ENCODE assay signal across 8 cellular contexts in genomic region chr19:7868671-7869452, GRCh38. TPM values are rescaled to one million over a fixed set of nuclear protein-coding genes. Genes with fewer than 3 reads are reported as not detected.
DNase-seq lines count a peak whose midpoint lies in the region; ATAC-seq, FAIRE-seq and TF ChIP-seq lines count a peak whose summit lies in the region.

No MANE protein-coding gene starts in this region.

- H3K27ac ChIP-seq in pancreas (peak overlapping the region; percentile 71 to 95 (median 88)), tibial artery (peak overlapping the region; percentile 29 to 35)

- H3K4me1 ChIP-seq in pancreas (no peaks in the 10 kb centered on the region), tibial artery (peaks cover 0 to 54% (median 38%) of the 10 kb centered on the region in 4 donors)

- H3K4me3 ChIP-seq in pancreas (peak overlapping the region; percentile 29 to 57 (median 35)), tibial artery (peak overlapping the region; percentile 38 to 54)

- no peak for FAIRE-seq in pancreas (lab: Jason Lieb, UNC)

- H3K36me3 ChIP-seq in pancreas (no peaks in the 10 kb centered on the region), tibial artery (peaks cover 0 to 5% (median 2%) of the 10 kb centered on the region in 3 donors)

- H3K27me3 ChIP-seq in pancreas (no peaks in the 10 kb centered on the region), tibial artery (peaks cover 0 to 51% of the 10 kb centered on the region in 2 donors)

- ATAC-seq in Right ventricle myocardium inferior (peak; percentile 61), HG03066 (IDR thresholded peaks at IDR 0.05; ENCODE audit: low read depth, unreplicated experiment) (peak; percentile 71), pancreas (peak; percentile 66 to 81 (median 78))

- WGBS in pancreas, 2 donors = 1 to 2% methylated on average over 53 to 67 of the region's 67 CpGs

- DNase-seq in Right ventricle myocardium inferior (ENCODE audit: missing footprints) (peak; percentile 70), cardiac septum (ENCODE audit: low spot score) (no peak), RKO (ENCODE audit: low spot score) (peak; percentile 85), germinal center (ENCODE audit: low spot score) (peak; percentile 92), pancreas (peak; percentile 84 to 94 (median 91)), tibial artery (peak; percentile 33 to 79)
- DNase-seq in activated effector memory CD4-positive, alpha-beta T cell treated with anti-CD3 and anti-CD28 coated beads, Interleukin-2, amount 50 U/mL, for 16 hours = peak; percentile 94

- H3K9me3 ChIP-seq in pancreas = no peaks in the 10 kb centered on the region
- no peaks in the 10 kb centered on the region for H3K9me3 ChIP-seq in tibial artery

- peak; percentile 86 to 91 (median 89) for TF ChIP-seq CTCF in pancreas (IDR thresholded peaks at IDR 0.05)
- peak; percentile 75 to 81 for TF ChIP-seq CTCF in tibial artery (IDR thresholded peaks at IDR 0.05)

- intact Hi-C loops in Right ventricle myocardium inferior (cut with DNase I) = no loop called here
- intact Hi-C loops in cardiac septum (cut with DNase I) = no loop called here
- intact Hi-C loops in pancreas (cut with DNase I) = no loop called here
- intact Hi-C loops in tibial artery (cut with DNase I; ENCODE audit: low total_unique reads) = no loop called here

RNA-seq across cellular contexts. Expression of gene PRR36, which starts 5.3 kb away (rescaled TPM):
- total RNA-seq in Right ventricle myocardium inferior (not detected), cardiac septum (0.13 TPM), pancreas (1 to 10 TPM; 1.6 to 2.1 (median 1.8) TPM)
- polyA plus RNA-seq in pancreas = 1 to 10 TPM; 2.8 to 3.1 TPM

RNA-seq across cellular contexts. Expression of gene LRRC8E, which starts 19.4 kb away (rescaled TPM):
- 2.5 TPM for total RNA-seq in Right ventricle myocardium inferior
- total RNA-seq in cardiac septum = 0.30 TPM
- total RNA-seq in pancreas = 1 to 10 TPM; 4.6 to 6.1 (median 5.0) TPM
- polyA plus RNA-seq in pancreas = 1 to 10 TPM; 2.6 to 3.2 TPM

RNA-seq across cellular contexts. Expression of gene MAP2K7, which starts 34.8 kb away (rescaled TPM):
- total RNA-seq in Right ventricle myocardium inferior = 28.0 TPM
- 28.6 TPM for total RNA-seq in cardiac septum
- 10 to 100 TPM; 13.9 to 21.0 (median 16.1) TPM for total RNA-seq in pancreas
- 10 to 100 TPM; 21.6 to 45.3 TPM for polyA plus RNA-seq in pancreas

RNA-seq across cellular contexts. Expression of gene EVI5L, which starts 38.8 kb away (rescaled TPM):
- 21.5 TPM for total RNA-seq in Right ventricle myocardium inferior
- total RNA-seq in cardiac septum = 23.6 TPM
- total RNA-seq in pancreas = 1 to 10 TPM; 3.0 to 5.2 (median 4.6) TPM
- 1 to 10 TPM; 7.6 to 9.1 TPM for polyA plus RNA-seq in pancreas

RNA-seq across cellular contexts. Expression of gene TGFBR3L, which starts 45.8 kb away (rescaled TPM):
- total RNA-seq in Right ventricle myocardium inferior (7.2 TPM), cardiac septum (3.0 TPM), pancreas (1 to 10 TPM in 1 of 6 donors, under 1 TPM in 4, not detected in 1; 0.16 to 1.1 (median 0.52) TPM)
- 1 to 10 TPM in 1 of 2 donors, not detected in 1; 2.2 TPM for polyA plus RNA-seq in pancreas
